In genomic region chr13:94362411-94362909, GRCh38 we compare ENCODE assay signal across 8 cellular contexts.
DNase-seq lines count a peak whose midpoint lies in the region; ATAC-seq and TF ChIP-seq lines count a peak whose summit lies in the region.

No MANE protein-coding gene starts in this region.

- peak; percentile 98 for ATAC-seq in GM19452 (IDR thresholded peaks at IDR 0.05; ENCODE audit: unreplicated experiment)
- peak; percentile 96 for ATAC-seq in HG03469 (IDR thresholded peaks at IDR 0.05; ENCODE audit: unreplicated experiment)

- peaks cover 7% of the 10 kb centered on the region for H3K27me3 Mint-ChIP-seq in activated CD4-positive, alpha-beta T cell treated with anti-CD3 and anti-CD28 coated beads, Interleukin-2, amount 10 ng/mL, durations not matched to agents 24 days and 14 days

- no peak overlapping the region for H3K27ac Mint-ChIP-seq in activated CD4-positive, alpha-beta T cell treated with anti-CD3 and anti-CD28 coated beads, Interleukin-2, amount 10 ng/mL, durations not matched to agents 24 days and 14 days

- peak; percentile 77 to 98 (median 92) for TF ChIP-seq CTCF in dorsolateral prefrontal cortex (IDR thresholded peaks at IDR 0.05 in 54 of 56, conservative IDR thresholded peaks at IDR 0.05 in 2 of 56; ENCODE audit: low read depth in 1 of 56, partially characterized antibody in 56 of 56)

- H3K4me3 Mint-ChIP-seq in activated CD4-positive, alpha-beta T cell treated with anti-CD3 and anti-CD28 coated beads, Interleukin-2, amount 10 ng/mL, durations not matched to agents 24 days and 14 days, result no peak overlapping the region

- intact Hi-C loops in activated CD4-positive, alpha-beta T cell treated with anti-CD3 and anti-CD28 coated beads, Interleukin-2, amount 10 ng/mL, durations not matched to agents 24 days and 14 days (cut with micrococcal nuclease), result loop anchor here (1.0 to 10.0 kb wide), 3 partner anchors 170 to 938 kb away; no protein-coding TSS in a partner anchor
- intact Hi-C loops in dorsolateral prefrontal cortex (cut with DNase I), result loop anchor here in 1 of 2 donors (5.0 kb wide), 1 partner anchor 180 kb away; no protein-coding TSS in a partner anchor

- H3K36me3 Mint-ChIP-seq in activated CD4-positive, alpha-beta T cell treated with anti-CD3 and anti-CD28 coated beads, Interleukin-2, amount 10 ng/mL, durations not matched to agents 24 days and 14 days (ENCODE audit: low read depth), result no peaks in the 10 kb centered on the region

- peaks cover 2% of the 10 kb centered on the region for H3K4me1 Mint-ChIP-seq in activated CD4-positive, alpha-beta T cell treated with anti-CD3 and anti-CD28 coated beads, Interleukin-2, amount 10 ng/mL, durations not matched to agents 24 days and 14 days

- H3K27me3 ChIP-seq in dorsolateral prefrontal cortex, result no peaks in the 10 kb centered on the region

- no peaks in the 10 kb centered on the region for H3K9me3 Mint-ChIP-seq in activated CD4-positive, alpha-beta T cell treated with anti-CD3 and anti-CD28 coated beads, Interleukin-2, amount 10 ng/mL, durations not matched to agents 24 days and 14 days

- DNase-seq in COR-L47 (lab: John Stamatoyannopoulos, UW), result peak; percentile 55
- peak; percentile 75 to 90 for DNase-seq in NCI-H526 (lab: John Stamatoyannopoulos, UW)
- peak; percentile 90 for DNase-seq in activated CD4-positive, alpha-beta T cell treated with anti-CD3 and anti-CD28 coated beads, Interleukin-2, amount 10 ng/mL, durations not matched to agents 24 days and 14 days
- DNase-seq in dorsolateral prefrontal cortex, result peak in 8 of 10 donors; percentile 24 to 81 (median 50)
- peak; percentile 68 to 87 for DNase-seq in lung microvascular endothelial cell (ENCODE audit: low read depth in 2 of 2)
- DNase-seq in stimulated activated CD8-positive, alpha-beta memory T cell treated with anti-CD3 and anti-CD28 coated beads, Interleukin-2, amount 100 ng/mL, for 1 hour (ENCODE audit: low read depth in 2 of 2), result peak; percentile 5 to 25

- H3K4me3 ChIP-seq in dorsolateral prefrontal cortex, result no peak overlapping the region

- no peak overlapping the region for H3K27ac ChIP-seq in dorsolateral prefrontal cortex

Comparison
In these comparisons a context has a peak if more than half of its experiments do, and no peak if none do; other contexts are left out.
1. DNase-seq: peak in every context shown above with its lines; median percentile 90 in activated CD4-positive, alpha-beta T cell treated with anti-CD3 and anti-CD28 coated beads, Interleukin-2, amount 10 ng/mL, durations not matched to agents 24 days and 14 days; 82 in NCI-H526; 78 in lung microvascular endothelial cell; 55 in COR-L47; 50 in dorsolateral prefrontal cortex; 15 in stimulated activated CD8-positive, alpha-beta memory T cell treated with anti-CD3 and anti-CD28 coated beads, Interleukin-2, amount 100 ng/mL, for 1 hour.